Comparison of ENCODE assay signal across 26 cellular contexts in genomic region chr13:74778087-74778486, GRCh38.
"Had no signal": no experiment of that assay in that cellular context is flagged by ENCODE, and none has a peak within 500 bp of the region (broad histone marks: within the 10 kb centered on the region; RNA-seq: fewer than 3 reads in every experiment).

No MANE protein-coding gene starts in this region.

- H3K9me3 ChIP-seq: stomach, suprapubic skin, testis, thoracic aorta, thyroid gland, tibial artery, tibial nerve, transverse colon, upper lobe of left lung, upper lobe of right lung, uterus, vagina had no signal

- H3K4me3 ChIP-seq: stomach, suprapubic skin, testis, thoracic aorta, thyroid gland, tibial artery, tibial nerve, transverse colon, upper lobe of left lung, upper lobe of right lung, uterus, vagina had no signal

- H3K4me1 ChIP-seq: stomach, suprapubic skin, testis, thyroid gland, tibial artery, tibial nerve, transverse colon, upper lobe of left lung, upper lobe of right lung, uterus, vagina had no signal

- DNase-seq: stimulated activated CD4-positive, alpha-beta T cell treated with anti-CD3 and anti-CD28 coated beads, Interleukin-2, amount 100 ng/mL, for 48 hours; stimulated activated CD4-positive, alpha-beta T cell treated with anti-CD3 and anti-CD28 coated beads, Interleukin-4, amount 100 ng/mL, for 1 hour; stimulated activated CD4-positive, alpha-beta T cell treated with anti-CD3 and anti-CD28 coated beads, Interleukin-4, amount 100 ng/mL, for 24 hours; stimulated activated CD4-positive, alpha-beta T cell treated with anti-CD3 and anti-CD28 coated beads, Interleukin-4, amount 100 ng/mL, for 4 hours; stimulated activated CD8-positive, alpha-beta memory T cell treated with anti-CD3 and anti-CD28 coated beads, Interleukin-4, amount 100 ng/mL, for 48 hours; stimulated activated naive B cell treated with anti-CD40 and anti-IgM and Interleukin-4, amounts not matched to agents 10 μg/mL and 1 μg/mL and 100 μg/mL, for 72 hours; stimulated activated naive CD4-positive, alpha-beta T cell; stimulated activated naive CD4-positive, alpha-beta T cell treated with Interleukin-2 at 50 U/mL for 16 hours; stimulated activated naive CD8-positive, alpha-beta T cell treated with anti-CD3 and anti-CD28 coated beads, Interleukin-15, amount 100 ng/mL, for 72 hours; stomach; substantia nigra; testis; thyroid gland; tibial artery; transverse colon; trophoblast cell; upper lobe of left lung; upper lobe of right lung; uterus had no signal

- H3K27me3 ChIP-seq: stomach, suprapubic skin, testis, thyroid gland, tibial artery, tibial nerve, transverse colon, upper lobe of left lung, upper lobe of right lung, uterus, vagina had no signal

- ATAC-seq: stimulated activated effector memory CD8-positive, alpha-beta T cell treated with anti-CD3 and anti-CD28 coated beads, Interleukin-12 subunit alpha, Interleukin-12 subunit beta, amount 100 ng/mL, for 72 hours; stimulated activated memory B cell treated with anti-CD40 and anti-IgM and Interleukin-4, amounts not matched to agents 10 μg/mL and 1 μg/mL and 100 μg/mL, for 72 hours; stimulated activated naive B cell treated with anti-CD40 and anti-IgM and Interleukin-4, amounts not matched to agents 10 μg/mL and 1 μg/mL and 100 μg/mL, for 72 hours; stimulated activated naive CD8-positive, alpha-beta T cell treated with anti-CD3 and anti-CD28 coated beads, Interleukin-15, amount 100 ng/mL, for 72 hours; upper lobe of right lung had no signal

- FAIRE-seq: urothelium cell line had no signal

- H3K27ac ChIP-seq: stomach, suprapubic skin, testis, thoracic aorta, thyroid gland, tibial artery, tibial nerve, transverse colon, upper lobe of left lung, upper lobe of right lung, uterus, vagina had no signal

- H3K36me3 ChIP-seq: stomach, suprapubic skin, thoracic aorta, thyroid gland, tibial artery, tibial nerve, transverse colon, upper lobe of left lung, upper lobe of right lung, uterus, vagina had no signal
